In the genomic region with DNA sequence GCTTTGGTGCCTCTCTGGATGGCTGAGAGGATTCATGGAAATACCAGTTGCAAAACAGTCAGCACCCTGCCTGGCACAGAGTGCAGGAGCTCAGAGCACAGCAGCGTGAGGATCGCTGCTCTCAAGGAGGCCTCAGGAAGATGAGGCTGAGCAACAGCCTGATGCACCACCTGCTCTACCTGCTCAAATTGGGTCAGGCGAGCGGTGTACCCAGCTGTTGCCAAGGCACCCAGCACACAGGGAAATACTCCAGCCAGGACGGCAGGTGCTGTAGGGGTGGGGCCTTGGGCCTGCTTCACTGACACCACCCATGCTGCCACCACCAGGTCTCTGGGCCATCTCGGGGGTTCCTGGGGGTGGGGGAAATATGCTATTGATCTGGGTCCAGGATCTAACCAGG, we compare ENCODE assay signal across 9 cellular contexts. TPM values are rescaled to one million over a fixed set of nuclear protein-coding genes. Genes with fewer than 3 reads are reported as not detected.
A peak's percentile ranks its signal among the peaks of the same experiment; 100 is the strongest.
DNase-seq lines count a peak whose midpoint lies in the region; ATAC-seq, FAIRE-seq and TF ChIP-seq lines count a peak whose summit lies in the region.
"Had no signal": no experiment of that assay in that cellular context is flagged by ENCODE, and none has a peak within 500 bp of the region (broad histone marks: within the 10 kb centered on the region; RNA-seq: fewer than 3 reads in every experiment).

No MANE protein-coding gene starts in this region.

- H3K27ac ChIP-seq in CD8-positive, alpha-beta T cell (ENCODE audit: low read depth, low read length), result peak overlapping the region; percentile 62

- POLR2A ChIA-PET in CD8-positive, alpha-beta T cell (lab: Charles Lee), result interaction anchor here (0.8 to 21.4 kb wide), 7 partner anchors 9 to 92 kb away, joined by 3 to 467 read pairs (median 5); partner anchors contain the start of gene SLC25A25

- peak; percentile 9 for ATAC-seq in CD8-positive, alpha-beta T cell

- H3K36me3 Mint-ChIP-seq in CD8-positive, alpha-beta T cell, result peaks cover 56% of the 10 kb centered on the region

- no peaks in the 10 kb centered on the region for H3K27me3 Mint-ChIP-seq in CD8-positive, alpha-beta T cell (ENCODE audit: low read depth)

- no peak for FAIRE-seq in RCC 7860 (lab: Jason Lieb, UNC)
- FAIRE-seq in GM19239 (lab: Jason Lieb, UNC), result no peak

- H3K9me3 ChIP-seq in CD8-positive, alpha-beta T cell (ENCODE audit: low read length), result no peaks in the 10 kb centered on the region
- H3K9me3 ChIP-seq in mucosa of stomach (ENCODE audit: control insufficient read depth, low read length), result no peaks in the 10 kb centered on the region

- peaks cover 58% of the 10 kb centered on the region for H3K4me1 Mint-ChIP-seq in CD8-positive, alpha-beta T cell (ENCODE audit: low read depth)

- peaks cover 50% of the 10 kb centered on the region for H3K4me1 ChIP-seq in CD8-positive, alpha-beta T cell (ENCODE audit: insufficient read depth, low read length)
- H3K4me1 ChIP-seq in mucosa of stomach (ENCODE audit: control insufficient read depth, insufficient read depth, low read length), result peaks cover 72% of the 10 kb centered on the region

- DNase-seq in CD8-positive, alpha-beta T cell, result peak in 3 of 7 experiments; percentile 58 to 70 (median 62)
- DNase-seq in NCI-H146 (lab: John Stamatoyannopoulos, UW) (peak; percentile 80), RCC 7860 (ENCODE audit: low spot score) (no peak), retina (no peak), AG08396 (ENCODE audit: low spot score) (no peak), GM19239 (ENCODE audit: insufficient read length, low spot score) (no peak)
- DNase-seq in activated naive CD4-positive, alpha-beta T cell treated with anti-CD3 and anti-CD28 coated beads, Interleukin-2, amount 50 U/mL, for 16 hours, result peak; percentile 24
- DNase-seq: IMR-90 had no signal

- H3K36me3 ChIP-seq in CD8-positive, alpha-beta T cell (ENCODE audit: insufficient read depth, low read length), result peaks cover 12% of the 10 kb centered on the region
- peaks cover 8% of the 10 kb centered on the region for H3K36me3 ChIP-seq in mucosa of stomach (ENCODE audit: control insufficient read depth, insufficient read depth, low read length)

- H3K9ac ChIP-seq in mucosa of stomach (ENCODE audit: low read length), result peak overlapping the region; percentile 89

- H3K4me3 Mint-ChIP-seq in CD8-positive, alpha-beta T cell, result peak overlapping the region; percentile 97

- TF ChIP-seq CTCF in CD8-positive, alpha-beta T cell (IDR thresholded peaks at IDR 0.05), result no peak

- CTCF ChIA-PET in CD8-positive, alpha-beta T cell (lab: Charles Lee), result interaction anchor here (1.0 to 34.6 kb wide), 7 partner anchors 15 to 141 kb away, joined by 3 to 573 read pairs (median 13); partner anchors contain the start of genes DPM2, NAIF1 and SLC25A25

- H3K4me3 ChIP-seq in CD8-positive, alpha-beta T cell (ENCODE audit: low read depth, low read length), result peak overlapping the region; percentile 73
- peak overlapping the region; percentile 53 for H3K4me3 ChIP-seq in mucosa of stomach (ENCODE audit: low read length)

- H3K9me3 Mint-ChIP-seq in CD8-positive, alpha-beta T cell, result no peaks in the 10 kb centered on the region

- intact Hi-C loops in CD8-positive, alpha-beta T cell (cut with DNase I, micrococcal nuclease), result loop anchor here (1.0 to 5.0 kb wide), 3 partner anchors 21 to 58 kb away; no protein-coding TSS in a partner anchor

- H3K27me3 ChIP-seq in CD8-positive, alpha-beta T cell (ENCODE audit: insufficient read depth, low read length), result no peaks in the 10 kb centered on the region
- no peaks in the 10 kb centered on the region for H3K27me3 ChIP-seq in mucosa of stomach (ENCODE audit: control insufficient read depth, insufficient read depth, low read length)

- H3K27ac Mint-ChIP-seq in CD8-positive, alpha-beta T cell, result peak overlapping the region; percentile 99

RNA-seq across cellular contexts. Expression of gene EEIG1, which starts 4.3 kb away (rescaled TPM):
- total RNA-seq in CD8-positive, alpha-beta T cell, result 100 to 1,000 TPM; 359 to 378 TPM

RNA-seq across cellular contexts. Expression of gene DPM2, which starts 38.8 kb away (rescaled TPM):
- 10 to 100 TPM; 40.2 to 42.7 TPM for total RNA-seq in CD8-positive, alpha-beta T cell

RNA-seq across cellular contexts. Expression of gene PIP5KL1, which starts 45.9 kb away (rescaled TPM):
- total RNA-seq in CD8-positive, alpha-beta T cell, result 1 to 10 TPM; 5.1 to 7.4 TPM

RNA-seq across cellular contexts. Expression of gene ST6GALNAC4, which starts 59.7 kb away (rescaled TPM):
- 10 to 100 TPM; 40.0 to 47.6 TPM for total RNA-seq in CD8-positive, alpha-beta T cell

Comparison
In these comparisons a context has a peak if more than half of its experiments do, and no peak if none do; other contexts are left out.
1. DNase-seq: peak in NCI-H146 (single experiment) and activated naive CD4-positive, alpha-beta T cell treated with anti-CD3 and anti-CD28 coated beads, Interleukin-2, amount 50 U/mL, for 16 hours (single experiment); none in RCC 7860 (single experiment), retina (single experiment), AG08396 (single experiment) and GM19239 (single experiment).